In the genomic region with DNA sequence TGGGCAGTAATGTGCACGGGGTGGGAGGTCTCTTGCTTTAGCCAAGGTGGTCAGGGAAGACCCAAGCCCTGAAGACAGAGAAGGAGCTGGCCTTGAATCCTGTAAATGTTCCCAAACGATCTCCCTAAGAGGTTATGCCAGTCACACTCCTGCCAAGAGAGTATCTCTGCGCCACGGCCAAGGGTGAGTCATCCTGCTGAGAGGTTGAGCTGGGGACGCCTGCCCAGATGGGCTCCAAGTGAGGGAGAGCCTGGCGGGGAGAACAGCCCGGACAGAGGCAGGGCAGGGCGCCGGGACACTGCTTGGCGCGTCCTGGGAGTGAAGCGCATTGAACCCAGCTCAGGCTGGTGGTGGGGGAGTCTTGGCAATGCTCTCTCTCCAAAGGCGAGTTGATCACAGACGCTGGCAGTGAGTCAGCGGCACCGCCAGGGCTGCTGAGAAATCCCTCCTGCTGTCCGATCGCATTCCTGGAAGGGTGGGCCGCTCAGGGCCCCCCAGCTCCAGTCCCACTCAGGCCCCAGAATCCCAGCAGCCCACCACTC, we compare ENCODE assay signal across 1 cellular context.
TF ChIP-seq lines count a peak whose summit lies in the region.

No MANE protein-coding gene starts in this region.

TF ChIP-seq in K562, 482 proteins besides CTCF, POLR2A, EP300 and RAD21 (continued from another document):
- TF ChIP-seq, protein P1, sequence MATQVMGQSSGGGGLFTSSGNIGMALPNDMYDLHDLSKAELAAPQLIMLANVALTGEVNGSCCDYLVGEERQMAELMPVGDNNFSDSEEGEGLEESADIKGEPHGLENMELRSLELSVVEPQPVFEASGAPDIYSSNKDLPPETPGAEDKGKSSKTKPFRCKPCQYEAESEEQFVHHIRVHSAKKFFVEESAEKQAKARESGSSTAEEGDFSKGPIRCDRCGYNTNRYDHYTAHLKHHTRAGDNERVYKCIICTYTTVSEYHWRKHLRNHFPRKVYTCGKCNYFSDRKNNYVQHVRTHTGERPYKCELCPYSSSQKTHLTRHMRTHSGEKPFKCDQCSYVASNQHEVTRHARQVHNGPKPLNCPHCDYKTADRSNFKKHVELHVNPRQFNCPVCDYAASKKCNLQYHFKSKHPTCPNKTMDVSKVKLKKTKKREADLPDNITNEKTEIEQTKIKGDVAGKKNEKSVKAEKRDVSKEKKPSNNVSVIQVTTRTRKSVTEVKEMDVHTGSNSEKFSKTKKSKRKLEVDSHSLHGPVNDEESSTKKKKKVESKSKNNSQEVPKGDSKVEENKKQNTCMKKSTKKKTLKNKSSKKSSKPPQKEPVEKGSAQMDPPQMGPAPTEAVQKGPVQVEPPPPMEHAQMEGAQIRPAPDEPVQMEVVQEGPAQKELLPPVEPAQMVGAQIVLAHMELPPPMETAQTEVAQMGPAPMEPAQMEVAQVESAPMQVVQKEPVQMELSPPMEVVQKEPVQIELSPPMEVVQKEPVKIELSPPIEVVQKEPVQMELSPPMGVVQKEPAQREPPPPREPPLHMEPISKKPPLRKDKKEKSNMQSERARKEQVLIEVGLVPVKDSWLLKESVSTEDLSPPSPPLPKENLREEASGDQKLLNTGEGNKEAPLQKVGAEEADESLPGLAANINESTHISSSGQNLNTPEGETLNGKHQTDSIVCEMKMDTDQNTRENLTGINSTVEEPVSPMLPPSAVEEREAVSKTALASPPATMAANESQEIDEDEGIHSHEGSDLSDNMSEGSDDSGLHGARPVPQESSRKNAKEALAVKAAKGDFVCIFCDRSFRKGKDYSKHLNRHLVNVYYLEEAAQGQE (CRISPR knock-in tag; IDR thresholded peaks at IDR 0.05; ENCODE audit: low read depth): no peak
- TF ChIP-seq PRPF4 (IDR thresholded peaks at IDR 0.05; ENCODE audit: insufficient read depth, low read depth, low read length, poor library complexity, severe bottlenecking) (no peak), ZNF79 (CRISPR knock-in tag; IDR thresholded peaks at IDR 0.05; ENCODE audit: low read depth) (no peak), C11orf30 (IDR thresholded peaks at IDR 0.05; ENCODE audit: low read depth) (peak; percentile 34; the same call in 1 of the 2 replicates), MAFG (tag; conservative IDR thresholded peaks at IDR 0.05) (no peak), CBX5 (IDR thresholded peaks at IDR 0.05; ENCODE audit: borderline replicate concordance, low read depth) (no peak), ASH1L (IDR thresholded peaks at IDR 0.05; ENCODE audit: borderline replicate concordance, low read depth, partially characterized antibody) (no peak), GTF2F1 (IDR thresholded peaks at IDR 0.05; ENCODE audit: low read depth, low read length) (no peak), KLF10 (CRISPR knock-in tag; IDR thresholded peaks at IDR 0.05) (no peak), STAG1 (CRISPR knock-in tag; IDR thresholded peaks at IDR 0.05; ENCODE audit: borderline replicate concordance) (no peak), ZFP1 (CRISPR knock-in tag; IDR thresholded peaks at IDR 0.05) (no peak), U2AF1 (optimal IDR thresholded peaks at IDR 0.05; ENCODE audit: low read depth, low read length) (no peak), EGR1 (conservative IDR thresholded peaks at IDR 0.05) (no peak), ZNF239 (CRISPR knock-in tag; IDR thresholded peaks at IDR 0.05) (no peak), FOS (IDR thresholded peaks at IDR 0.05; ENCODE audit: extremely low read depth, insufficient read length) (peak; percentile 57), NFE2 (IDR thresholded peaks at IDR 0.05; ENCODE audit: low read depth) (peak; percentile 34; the same call in 1 of the 2 replicates), BRF1 (IDR thresholded peaks at IDR 0.05; ENCODE audit: borderline replicate concordance, extremely low read depth, insufficient read length) (no peak)
- TF ChIP-seq, protein P2, sequence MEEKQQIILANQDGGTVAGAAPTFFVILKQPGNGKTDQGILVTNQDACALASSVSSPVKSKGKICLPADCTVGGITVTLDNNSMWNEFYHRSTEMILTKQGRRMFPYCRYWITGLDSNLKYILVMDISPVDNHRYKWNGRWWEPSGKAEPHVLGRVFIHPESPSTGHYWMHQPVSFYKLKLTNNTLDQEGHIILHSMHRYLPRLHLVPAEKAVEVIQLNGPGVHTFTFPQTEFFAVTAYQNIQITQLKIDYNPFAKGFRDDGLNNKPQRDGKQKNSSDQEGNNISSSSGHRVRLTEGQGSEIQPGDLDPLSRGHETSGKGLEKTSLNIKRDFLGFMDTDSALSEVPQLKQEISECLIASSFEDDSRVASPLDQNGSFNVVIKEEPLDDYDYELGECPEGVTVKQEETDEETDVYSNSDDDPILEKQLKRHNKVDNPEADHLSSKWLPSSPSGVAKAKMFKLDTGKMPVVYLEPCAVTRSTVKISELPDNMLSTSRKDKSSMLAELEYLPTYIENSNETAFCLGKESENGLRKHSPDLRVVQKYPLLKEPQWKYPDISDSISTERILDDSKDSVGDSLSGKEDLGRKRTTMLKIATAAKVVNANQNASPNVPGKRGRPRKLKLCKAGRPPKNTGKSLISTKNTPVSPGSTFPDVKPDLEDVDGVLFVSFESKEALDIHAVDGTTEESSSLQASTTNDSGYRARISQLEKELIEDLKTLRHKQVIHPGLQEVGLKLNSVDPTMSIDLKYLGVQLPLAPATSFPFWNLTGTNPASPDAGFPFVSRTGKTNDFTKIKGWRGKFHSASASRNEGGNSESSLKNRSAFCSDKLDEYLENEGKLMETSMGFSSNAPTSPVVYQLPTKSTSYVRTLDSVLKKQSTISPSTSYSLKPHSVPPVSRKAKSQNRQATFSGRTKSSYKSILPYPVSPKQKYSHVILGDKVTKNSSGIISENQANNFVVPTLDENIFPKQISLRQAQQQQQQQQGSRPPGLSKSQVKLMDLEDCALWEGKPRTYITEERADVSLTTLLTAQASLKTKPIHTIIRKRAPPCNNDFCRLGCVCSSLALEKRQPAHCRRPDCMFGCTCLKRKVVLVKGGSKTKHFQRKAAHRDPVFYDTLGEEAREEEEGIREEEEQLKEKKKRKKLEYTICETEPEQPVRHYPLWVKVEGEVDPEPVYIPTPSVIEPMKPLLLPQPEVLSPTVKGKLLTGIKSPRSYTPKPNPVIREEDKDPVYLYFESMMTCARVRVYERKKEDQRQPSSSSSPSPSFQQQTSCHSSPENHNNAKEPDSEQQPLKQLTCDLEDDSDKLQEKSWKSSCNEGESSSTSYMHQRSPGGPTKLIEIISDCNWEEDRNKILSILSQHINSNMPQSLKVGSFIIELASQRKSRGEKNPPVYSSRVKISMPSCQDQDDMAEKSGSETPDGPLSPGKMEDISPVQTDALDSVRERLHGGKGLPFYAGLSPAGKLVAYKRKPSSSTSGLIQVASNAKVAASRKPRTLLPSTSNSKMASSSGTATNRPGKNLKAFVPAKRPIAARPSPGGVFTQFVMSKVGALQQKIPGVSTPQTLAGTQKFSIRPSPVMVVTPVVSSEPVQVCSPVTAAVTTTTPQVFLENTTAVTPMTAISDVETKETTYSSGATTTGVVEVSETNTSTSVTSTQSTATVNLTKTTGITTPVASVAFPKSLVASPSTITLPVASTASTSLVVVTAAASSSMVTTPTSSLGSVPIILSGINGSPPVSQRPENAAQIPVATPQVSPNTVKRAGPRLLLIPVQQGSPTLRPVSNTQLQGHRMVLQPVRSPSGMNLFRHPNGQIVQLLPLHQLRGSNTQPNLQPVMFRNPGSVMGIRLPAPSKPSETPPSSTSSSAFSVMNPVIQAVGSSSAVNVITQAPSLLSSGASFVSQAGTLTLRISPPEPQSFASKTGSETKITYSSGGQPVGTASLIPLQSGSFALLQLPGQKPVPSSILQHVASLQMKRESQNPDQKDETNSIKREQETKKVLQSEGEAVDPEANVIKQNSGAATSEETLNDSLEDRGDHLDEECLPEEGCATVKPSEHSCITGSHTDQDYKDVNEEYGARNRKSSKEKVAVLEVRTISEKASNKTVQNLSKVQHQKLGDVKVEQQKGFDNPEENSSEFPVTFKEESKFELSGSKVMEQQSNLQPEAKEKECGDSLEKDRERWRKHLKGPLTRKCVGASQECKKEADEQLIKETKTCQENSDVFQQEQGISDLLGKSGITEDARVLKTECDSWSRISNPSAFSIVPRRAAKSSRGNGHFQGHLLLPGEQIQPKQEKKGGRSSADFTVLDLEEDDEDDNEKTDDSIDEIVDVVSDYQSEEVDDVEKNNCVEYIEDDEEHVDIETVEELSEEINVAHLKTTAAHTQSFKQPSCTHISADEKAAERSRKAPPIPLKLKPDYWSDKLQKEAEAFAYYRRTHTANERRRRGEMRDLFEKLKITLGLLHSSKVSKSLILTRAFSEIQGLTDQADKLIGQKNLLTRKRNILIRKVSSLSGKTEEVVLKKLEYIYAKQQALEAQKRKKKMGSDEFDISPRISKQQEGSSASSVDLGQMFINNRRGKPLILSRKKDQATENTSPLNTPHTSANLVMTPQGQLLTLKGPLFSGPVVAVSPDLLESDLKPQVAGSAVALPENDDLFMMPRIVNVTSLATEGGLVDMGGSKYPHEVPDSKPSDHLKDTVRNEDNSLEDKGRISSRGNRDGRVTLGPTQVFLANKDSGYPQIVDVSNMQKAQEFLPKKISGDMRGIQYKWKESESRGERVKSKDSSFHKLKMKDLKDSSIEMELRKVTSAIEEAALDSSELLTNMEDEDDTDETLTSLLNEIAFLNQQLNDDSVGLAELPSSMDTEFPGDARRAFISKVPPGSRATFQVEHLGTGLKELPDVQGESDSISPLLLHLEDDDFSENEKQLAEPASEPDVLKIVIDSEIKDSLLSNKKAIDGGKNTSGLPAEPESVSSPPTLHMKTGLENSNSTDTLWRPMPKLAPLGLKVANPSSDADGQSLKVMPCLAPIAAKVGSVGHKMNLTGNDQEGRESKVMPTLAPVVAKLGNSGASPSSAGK (IDR thresholded peaks at IDR 0.05): no peak
- TF ChIP-seq, protein P3, sequence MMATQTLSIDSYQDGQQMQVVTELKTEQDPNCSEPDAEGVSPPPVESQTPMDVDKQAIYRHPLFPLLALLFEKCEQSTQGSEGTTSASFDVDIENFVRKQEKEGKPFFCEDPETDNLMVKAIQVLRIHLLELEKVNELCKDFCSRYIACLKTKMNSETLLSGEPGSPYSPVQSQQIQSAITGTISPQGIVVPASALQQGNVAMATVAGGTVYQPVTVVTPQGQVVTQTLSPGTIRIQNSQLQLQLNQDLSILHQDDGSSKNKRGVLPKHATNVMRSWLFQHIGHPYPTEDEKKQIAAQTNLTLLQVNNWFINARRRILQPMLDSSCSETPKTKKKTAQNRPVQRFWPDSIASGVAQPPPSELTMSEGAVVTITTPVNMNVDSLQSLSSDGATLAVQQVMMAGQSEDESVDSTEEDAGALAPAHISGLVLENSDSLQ (IDR thresholded peaks at IDR 0.05): 0 out of 2 replicates have a peak, but pooled peaks have one; percentile 5
- TF ChIP-seq, protein P4, sequence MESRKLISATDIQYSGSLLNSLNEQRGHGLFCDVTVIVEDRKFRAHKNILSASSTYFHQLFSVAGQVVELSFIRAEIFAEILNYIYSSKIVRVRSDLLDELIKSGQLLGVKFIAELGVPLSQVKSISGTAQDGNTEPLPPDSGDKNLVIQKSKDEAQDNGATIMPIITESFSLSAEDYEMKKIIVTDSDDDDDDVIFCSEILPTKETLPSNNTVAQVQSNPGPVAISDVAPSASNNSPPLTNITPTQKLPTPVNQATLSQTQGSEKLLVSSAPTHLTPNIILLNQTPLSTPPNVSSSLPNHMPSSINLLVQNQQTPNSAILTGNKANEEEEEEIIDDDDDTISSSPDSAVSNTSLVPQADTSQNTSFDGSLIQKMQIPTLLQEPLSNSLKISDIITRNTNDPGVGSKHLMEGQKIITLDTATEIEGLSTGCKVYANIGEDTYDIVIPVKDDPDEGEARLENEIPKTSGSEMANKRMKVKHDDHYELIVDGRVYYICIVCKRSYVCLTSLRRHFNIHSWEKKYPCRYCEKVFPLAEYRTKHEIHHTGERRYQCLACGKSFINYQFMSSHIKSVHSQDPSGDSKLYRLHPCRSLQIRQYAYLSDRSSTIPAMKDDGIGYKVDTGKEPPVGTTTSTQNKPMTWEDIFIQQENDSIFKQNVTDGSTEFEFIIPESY (CRISPR knock-in tag; IDR thresholded peaks at IDR 0.05): no peak
- TF ChIP-seq, protein P5, sequence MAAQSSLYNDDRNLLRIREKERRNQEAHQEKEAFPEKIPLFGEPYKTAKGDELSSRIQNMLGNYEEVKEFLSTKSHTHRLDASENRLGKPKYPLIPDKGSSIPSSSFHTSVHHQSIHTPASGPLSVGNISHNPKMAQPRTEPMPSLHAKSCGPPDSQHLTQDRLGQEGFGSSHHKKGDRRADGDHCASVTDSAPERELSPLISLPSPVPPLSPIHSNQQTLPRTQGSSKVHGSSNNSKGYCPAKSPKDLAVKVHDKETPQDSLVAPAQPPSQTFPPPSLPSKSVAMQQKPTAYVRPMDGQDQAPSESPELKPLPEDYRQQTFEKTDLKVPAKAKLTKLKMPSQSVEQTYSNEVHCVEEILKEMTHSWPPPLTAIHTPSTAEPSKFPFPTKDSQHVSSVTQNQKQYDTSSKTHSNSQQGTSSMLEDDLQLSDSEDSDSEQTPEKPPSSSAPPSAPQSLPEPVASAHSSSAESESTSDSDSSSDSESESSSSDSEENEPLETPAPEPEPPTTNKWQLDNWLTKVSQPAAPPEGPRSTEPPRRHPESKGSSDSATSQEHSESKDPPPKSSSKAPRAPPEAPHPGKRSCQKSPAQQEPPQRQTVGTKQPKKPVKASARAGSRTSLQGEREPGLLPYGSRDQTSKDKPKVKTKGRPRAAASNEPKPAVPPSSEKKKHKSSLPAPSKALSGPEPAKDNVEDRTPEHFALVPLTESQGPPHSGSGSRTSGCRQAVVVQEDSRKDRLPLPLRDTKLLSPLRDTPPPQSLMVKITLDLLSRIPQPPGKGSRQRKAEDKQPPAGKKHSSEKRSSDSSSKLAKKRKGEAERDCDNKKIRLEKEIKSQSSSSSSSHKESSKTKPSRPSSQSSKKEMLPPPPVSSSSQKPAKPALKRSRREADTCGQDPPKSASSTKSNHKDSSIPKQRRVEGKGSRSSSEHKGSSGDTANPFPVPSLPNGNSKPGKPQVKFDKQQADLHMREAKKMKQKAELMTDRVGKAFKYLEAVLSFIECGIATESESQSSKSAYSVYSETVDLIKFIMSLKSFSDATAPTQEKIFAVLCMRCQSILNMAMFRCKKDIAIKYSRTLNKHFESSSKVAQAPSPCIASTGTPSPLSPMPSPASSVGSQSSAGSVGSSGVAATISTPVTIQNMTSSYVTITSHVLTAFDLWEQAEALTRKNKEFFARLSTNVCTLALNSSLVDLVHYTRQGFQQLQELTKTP (IDR thresholded peaks at IDR 0.05; ENCODE audit: low read depth in 1 of 2, partially characterized antibody in 2 of 2): no peak
- TF ChIP-seq, protein P6, sequence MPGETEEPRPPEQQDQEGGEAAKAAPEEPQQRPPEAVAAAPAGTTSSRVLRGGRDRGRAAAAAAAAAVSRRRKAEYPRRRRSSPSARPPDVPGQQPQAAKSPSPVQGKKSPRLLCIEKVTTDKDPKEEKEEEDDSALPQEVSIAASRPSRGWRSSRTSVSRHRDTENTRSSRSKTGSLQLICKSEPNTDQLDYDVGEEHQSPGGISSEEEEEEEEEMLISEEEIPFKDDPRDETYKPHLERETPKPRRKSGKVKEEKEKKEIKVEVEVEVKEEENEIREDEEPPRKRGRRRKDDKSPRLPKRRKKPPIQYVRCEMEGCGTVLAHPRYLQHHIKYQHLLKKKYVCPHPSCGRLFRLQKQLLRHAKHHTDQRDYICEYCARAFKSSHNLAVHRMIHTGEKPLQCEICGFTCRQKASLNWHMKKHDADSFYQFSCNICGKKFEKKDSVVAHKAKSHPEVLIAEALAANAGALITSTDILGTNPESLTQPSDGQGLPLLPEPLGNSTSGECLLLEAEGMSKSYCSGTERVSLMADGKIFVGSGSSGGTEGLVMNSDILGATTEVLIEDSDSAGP (CRISPR knock-in tag; IDR thresholded peaks at IDR 0.05): no peak
- TF ChIP-seq, protein P7, sequence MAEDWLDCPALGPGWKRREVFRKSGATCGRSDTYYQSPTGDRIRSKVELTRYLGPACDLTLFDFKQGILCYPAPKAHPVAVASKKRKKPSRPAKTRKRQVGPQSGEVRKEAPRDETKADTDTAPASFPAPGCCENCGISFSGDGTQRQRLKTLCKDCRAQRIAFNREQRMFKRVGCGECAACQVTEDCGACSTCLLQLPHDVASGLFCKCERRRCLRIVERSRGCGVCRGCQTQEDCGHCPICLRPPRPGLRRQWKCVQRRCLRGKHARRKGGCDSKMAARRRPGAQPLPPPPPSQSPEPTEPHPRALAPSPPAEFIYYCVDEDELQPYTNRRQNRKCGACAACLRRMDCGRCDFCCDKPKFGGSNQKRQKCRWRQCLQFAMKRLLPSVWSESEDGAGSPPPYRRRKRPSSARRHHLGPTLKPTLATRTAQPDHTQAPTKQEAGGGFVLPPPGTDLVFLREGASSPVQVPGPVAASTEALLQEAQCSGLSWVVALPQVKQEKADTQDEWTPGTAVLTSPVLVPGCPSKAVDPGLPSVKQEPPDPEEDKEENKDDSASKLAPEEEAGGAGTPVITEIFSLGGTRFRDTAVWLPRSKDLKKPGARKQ (CRISPR knock-in tag; IDR thresholded peaks at IDR 0.05): no peak
